ENCODE assay signal across 2 cellular contexts in the genomic region with DNA sequence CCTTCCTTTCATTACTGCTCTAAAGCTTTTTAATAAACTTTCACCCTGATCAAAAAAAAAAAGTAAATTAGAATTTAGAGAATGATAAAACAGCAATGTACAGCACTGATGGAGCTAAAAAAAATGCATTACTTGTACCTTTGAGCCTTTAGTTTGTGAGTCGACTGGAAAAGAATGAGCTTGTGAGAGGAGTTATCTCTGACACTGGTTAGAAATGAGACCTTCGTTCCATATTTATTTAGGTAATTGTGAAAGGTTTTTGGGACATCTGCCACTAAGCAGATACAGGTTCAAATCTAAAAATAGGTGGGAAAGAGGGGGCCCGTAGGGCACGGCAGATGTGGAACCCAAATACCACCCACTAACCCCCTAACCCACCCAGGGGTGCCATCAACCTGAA.
TF ChIP-seq lines count a peak whose summit lies in the region.

No MANE protein-coding gene starts in this region.

TF ChIP-seq in liver, 16 proteins besides CTCF, POLR2A, EP300 and RAD21 (continued from another document):
- TF ChIP-seq, protein P1, sequence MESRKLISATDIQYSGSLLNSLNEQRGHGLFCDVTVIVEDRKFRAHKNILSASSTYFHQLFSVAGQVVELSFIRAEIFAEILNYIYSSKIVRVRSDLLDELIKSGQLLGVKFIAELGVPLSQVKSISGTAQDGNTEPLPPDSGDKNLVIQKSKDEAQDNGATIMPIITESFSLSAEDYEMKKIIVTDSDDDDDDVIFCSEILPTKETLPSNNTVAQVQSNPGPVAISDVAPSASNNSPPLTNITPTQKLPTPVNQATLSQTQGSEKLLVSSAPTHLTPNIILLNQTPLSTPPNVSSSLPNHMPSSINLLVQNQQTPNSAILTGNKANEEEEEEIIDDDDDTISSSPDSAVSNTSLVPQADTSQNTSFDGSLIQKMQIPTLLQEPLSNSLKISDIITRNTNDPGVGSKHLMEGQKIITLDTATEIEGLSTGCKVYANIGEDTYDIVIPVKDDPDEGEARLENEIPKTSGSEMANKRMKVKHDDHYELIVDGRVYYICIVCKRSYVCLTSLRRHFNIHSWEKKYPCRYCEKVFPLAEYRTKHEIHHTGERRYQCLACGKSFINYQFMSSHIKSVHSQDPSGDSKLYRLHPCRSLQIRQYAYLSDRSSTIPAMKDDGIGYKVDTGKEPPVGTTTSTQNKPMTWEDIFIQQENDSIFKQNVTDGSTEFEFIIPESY (IDR thresholded peaks at IDR 0.05), result peak; percentile 26
- TF ChIP-seq, protein P2, sequence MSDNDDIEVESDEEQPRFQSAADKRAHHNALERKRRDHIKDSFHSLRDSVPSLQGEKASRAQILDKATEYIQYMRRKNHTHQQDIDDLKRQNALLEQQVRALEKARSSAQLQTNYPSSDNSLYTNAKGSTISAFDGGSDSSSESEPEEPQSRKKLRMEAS (IDR thresholded peaks at IDR 0.05), result peak; percentile 36
- TF ChIP-seq JUND (IDR thresholded peaks at IDR 0.05) (peak in 1 of 2 donors; percentile 48), FOXA2 (IDR thresholded peaks at IDR 0.05) (peak; percentile 66), YY1 (IDR thresholded peaks at IDR 0.05) (peak; percentile 48), HNF4G (IDR thresholded peaks at IDR 0.05) (no peak), HNF4A (conservative IDR thresholded peaks at IDR 0.05) (peak; percentile 23 to 73), RXRA (IDR thresholded peaks at IDR 0.05) (peak in 1 of 2 donors; percentile 58), EGR1 (IDR thresholded peaks at IDR 0.05; ENCODE audit: low read depth in 2 of 2) (no peak)
- TF ChIP-seq, protein P3, sequence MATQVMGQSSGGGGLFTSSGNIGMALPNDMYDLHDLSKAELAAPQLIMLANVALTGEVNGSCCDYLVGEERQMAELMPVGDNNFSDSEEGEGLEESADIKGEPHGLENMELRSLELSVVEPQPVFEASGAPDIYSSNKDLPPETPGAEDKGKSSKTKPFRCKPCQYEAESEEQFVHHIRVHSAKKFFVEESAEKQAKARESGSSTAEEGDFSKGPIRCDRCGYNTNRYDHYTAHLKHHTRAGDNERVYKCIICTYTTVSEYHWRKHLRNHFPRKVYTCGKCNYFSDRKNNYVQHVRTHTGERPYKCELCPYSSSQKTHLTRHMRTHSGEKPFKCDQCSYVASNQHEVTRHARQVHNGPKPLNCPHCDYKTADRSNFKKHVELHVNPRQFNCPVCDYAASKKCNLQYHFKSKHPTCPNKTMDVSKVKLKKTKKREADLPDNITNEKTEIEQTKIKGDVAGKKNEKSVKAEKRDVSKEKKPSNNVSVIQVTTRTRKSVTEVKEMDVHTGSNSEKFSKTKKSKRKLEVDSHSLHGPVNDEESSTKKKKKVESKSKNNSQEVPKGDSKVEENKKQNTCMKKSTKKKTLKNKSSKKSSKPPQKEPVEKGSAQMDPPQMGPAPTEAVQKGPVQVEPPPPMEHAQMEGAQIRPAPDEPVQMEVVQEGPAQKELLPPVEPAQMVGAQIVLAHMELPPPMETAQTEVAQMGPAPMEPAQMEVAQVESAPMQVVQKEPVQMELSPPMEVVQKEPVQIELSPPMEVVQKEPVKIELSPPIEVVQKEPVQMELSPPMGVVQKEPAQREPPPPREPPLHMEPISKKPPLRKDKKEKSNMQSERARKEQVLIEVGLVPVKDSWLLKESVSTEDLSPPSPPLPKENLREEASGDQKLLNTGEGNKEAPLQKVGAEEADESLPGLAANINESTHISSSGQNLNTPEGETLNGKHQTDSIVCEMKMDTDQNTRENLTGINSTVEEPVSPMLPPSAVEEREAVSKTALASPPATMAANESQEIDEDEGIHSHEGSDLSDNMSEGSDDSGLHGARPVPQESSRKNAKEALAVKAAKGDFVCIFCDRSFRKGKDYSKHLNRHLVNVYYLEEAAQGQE (IDR thresholded peaks at IDR 0.05), result no peak

TF ChIP-seq in HepG2, 621 proteins besides CTCF, POLR2A, EP300 and RAD21 (continued from another document):
- TF ChIP-seq, protein P4, sequence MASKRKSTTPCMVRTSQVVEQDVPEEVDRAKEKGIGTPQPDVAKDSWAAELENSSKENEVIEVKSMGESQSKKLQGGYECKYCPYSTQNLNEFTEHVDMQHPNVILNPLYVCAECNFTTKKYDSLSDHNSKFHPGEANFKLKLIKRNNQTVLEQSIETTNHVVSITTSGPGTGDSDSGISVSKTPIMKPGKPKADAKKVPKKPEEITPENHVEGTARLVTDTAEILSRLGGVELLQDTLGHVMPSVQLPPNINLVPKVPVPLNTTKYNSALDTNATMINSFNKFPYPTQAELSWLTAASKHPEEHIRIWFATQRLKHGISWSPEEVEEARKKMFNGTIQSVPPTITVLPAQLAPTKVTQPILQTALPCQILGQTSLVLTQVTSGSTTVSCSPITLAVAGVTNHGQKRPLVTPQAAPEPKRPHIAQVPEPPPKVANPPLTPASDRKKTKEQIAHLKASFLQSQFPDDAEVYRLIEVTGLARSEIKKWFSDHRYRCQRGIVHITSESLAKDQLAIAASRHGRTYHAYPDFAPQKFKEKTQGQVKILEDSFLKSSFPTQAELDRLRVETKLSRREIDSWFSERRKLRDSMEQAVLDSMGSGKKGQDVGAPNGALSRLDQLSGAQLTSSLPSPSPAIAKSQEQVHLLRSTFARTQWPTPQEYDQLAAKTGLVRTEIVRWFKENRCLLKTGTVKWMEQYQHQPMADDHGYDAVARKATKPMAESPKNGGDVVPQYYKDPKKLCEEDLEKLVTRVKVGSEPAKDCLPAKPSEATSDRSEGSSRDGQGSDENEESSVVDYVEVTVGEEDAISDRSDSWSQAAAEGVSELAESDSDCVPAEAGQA (IDR thresholded peaks at IDR 0.05; ENCODE audit: low read depth), result no peak
- TF ChIP-seq, protein P4 (CRISPR knock-in tag; IDR thresholded peaks at IDR 0.05; ENCODE audit: borderline replicate concordance), result no peak
- TF ChIP-seq ZNF670 (CRISPR knock-in tag; IDR thresholded peaks at IDR 0.05; ENCODE audit: borderline replicate concordance) (no peak), YY1 (IDR thresholded peaks at IDR 0.05; ENCODE audit: insufficient read depth, insufficient replicate concordance, low read depth, low read length) (no peak), ZNF841 (CRISPR knock-in tag; IDR thresholded peaks at IDR 0.05; ENCODE audit: borderline replicate concordance) (no peak), ZMYM4 (CRISPR knock-in tag; IDR thresholded peaks at IDR 0.05) (no peak), ZNF614 (CRISPR knock-in tag; IDR thresholded peaks at IDR 0.05; ENCODE audit: borderline replicate concordance) (no peak), ZC3H13 (CRISPR knock-in tag; IDR thresholded peaks at IDR 0.05) (no peak), ZFP36 (IDR thresholded peaks at IDR 0.05; ENCODE audit: borderline replicate concordance, low read depth, low read length, partially characterized antibody) (no peak), ZNF460 (CRISPR knock-in tag; IDR thresholded peaks at IDR 0.05; ENCODE audit: borderline replicate concordance) (no peak)
- TF ChIP-seq, protein P5, sequence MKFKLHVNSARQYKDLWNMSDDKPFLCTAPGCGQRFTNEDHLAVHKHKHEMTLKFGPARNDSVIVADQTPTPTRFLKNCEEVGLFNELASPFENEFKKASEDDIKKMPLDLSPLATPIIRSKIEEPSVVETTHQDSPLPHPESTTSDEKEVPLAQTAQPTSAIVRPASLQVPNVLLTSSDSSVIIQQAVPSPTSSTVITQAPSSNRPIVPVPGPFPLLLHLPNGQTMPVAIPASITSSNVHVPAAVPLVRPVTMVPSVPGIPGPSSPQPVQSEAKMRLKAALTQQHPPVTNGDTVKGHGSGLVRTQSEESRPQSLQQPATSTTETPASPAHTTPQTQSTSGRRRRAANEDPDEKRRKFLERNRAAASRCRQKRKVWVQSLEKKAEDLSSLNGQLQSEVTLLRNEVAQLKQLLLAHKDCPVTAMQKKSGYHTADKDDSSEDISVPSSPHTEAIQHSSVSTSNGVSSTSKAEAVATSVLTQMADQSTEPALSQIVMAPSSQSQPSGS (CRISPR knock-in tag; IDR thresholded peaks at IDR 0.05), result no peak
- TF ChIP-seq, protein P6, sequence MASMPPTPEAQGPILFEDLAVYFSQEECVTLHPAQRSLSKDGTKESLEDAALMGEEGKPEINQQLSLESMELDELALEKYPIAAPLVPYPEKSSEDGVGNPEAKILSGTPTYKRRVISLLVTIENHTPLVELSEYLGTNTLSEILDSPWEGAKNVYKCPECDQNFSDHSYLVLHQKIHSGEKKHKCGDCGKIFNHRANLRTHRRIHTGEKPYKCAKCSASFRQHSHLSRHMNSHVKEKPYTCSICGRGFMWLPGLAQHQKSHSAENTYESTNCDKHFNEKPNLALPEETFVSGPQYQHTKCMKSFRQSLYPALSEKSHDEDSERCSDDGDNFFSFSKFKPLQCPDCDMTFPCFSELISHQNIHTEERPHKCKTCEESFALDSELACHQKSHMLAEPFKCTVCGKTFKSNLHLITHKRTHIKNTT (CRISPR knock-in tag; IDR thresholded peaks at IDR 0.05), result no peak
- TF ChIP-seq, protein P7, sequence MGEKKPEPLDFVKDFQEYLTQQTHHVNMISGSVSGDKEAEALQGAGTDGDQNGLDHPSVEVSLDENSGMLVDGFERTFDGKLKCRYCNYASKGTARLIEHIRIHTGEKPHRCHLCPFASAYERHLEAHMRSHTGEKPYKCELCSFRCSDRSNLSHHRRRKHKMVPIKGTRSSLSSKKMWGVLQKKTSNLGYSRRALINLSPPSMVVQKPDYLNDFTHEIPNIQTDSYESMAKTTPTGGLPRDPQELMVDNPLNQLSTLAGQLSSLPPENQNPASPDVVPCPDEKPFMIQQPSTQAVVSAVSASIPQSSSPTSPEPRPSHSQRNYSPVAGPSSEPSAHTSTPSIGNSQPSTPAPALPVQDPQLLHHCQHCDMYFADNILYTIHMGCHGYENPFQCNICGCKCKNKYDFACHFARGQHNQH (CRISPR knock-in tag; IDR thresholded peaks at IDR 0.05), result no peak
- TF ChIP-seq, protein P8, sequence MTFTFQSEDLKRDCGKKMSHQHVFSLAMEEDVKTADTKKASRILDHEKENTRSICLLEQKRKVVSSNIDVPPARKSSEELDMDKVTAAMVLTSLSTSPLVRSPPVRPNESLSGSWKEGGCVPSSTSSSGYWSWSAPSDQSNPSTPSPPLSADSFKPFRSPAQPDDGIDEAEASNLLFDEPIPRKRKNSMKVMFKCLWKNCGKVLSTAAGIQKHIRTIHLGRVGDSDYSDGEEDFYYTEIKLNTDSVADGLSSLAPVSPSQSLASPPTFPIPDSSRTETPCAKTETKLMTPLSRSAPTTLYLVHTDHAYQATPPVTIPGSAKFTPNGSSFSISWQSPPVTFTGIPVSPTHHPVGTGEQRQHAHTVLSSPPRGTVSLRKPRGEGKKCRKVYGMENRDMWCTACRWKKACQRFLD (CRISPR knock-in tag; IDR thresholded peaks at IDR 0.05; ENCODE audit: borderline replicate concordance), result no peak
